In the genomic region with DNA sequence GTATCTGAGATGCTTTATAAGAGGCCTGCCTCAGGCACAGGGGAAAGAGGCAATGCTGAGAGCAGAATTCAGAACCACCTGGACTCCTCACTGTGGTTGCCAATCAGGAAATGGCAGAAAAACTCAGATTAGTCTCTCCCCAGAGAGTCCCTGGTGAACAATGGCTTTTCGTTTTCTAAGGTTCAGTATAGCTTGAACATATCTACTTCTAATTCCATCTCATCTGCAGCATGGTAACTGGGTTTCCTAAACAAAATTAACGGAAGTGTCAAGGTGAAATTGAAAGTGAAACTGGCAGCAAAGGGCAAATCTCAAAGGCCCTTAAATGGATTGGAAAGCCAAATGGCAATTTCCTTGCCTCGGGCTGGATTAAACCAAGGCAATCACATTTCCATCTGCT, we compare ENCODE assay signal across 12 cellular contexts.
DNase-seq lines count a peak whose midpoint lies in the region; ATAC-seq, FAIRE-seq and TF ChIP-seq lines count a peak whose summit lies in the region.
"Had no signal": no experiment of that assay in that cellular context is flagged by ENCODE, and none has a peak within 500 bp of the region (broad histone marks: within the 10 kb centered on the region; RNA-seq: fewer than 3 reads in every experiment).

No MANE protein-coding gene starts in this region.

- no peak for TF ChIP-seq RAD21 in SK-N-SH (IDR thresholded peaks at IDR 0.05; ENCODE audit: low read length)

- H3K27me3 Mint-ChIP-seq in MCF 10A (ENCODE audit: insufficient read depth, unreplicated experiment): no peaks in the 10 kb centered on the region

- no peak for TF ChIP-seq EP300 in SK-N-SH (IDR thresholded peaks at IDR 0.05; ENCODE audit: borderline replicate concordance in 1 of 2, low read depth in 1 of 2, low read length in 1 of 2)

- H3F3A ChIP-seq in SK-N-SH (replicated peaks; ENCODE audit: insufficient read depth): no peaks in the 10 kb centered on the region

- H3K9ac ChIP-seq in SK-N-SH: no peak overlapping the region

- H3K4me2 ChIP-seq in SK-N-SH: peak overlapping the region; percentile 56

- ATAC-seq in HG03045 (IDR thresholded peaks at IDR 0.05; ENCODE audit: unreplicated experiment): peak; percentile 55

- no peaks in the 10 kb centered on the region for H4K20me1 ChIP-seq in SK-N-SH (ENCODE audit: insufficient read depth)

- H3K27ac ChIP-seq in breast epithelium (no peak overlapping the region), SK-N-SH (ENCODE audit: low read depth in 2 of 2, low read length in 1 of 2) (no peak overlapping the region), substantia nigra (ENCODE audit: low read depth, low read length, poor library complexity, severe bottlenecking) (no peak overlapping the region)

- no peaks in the 10 kb centered on the region for H3K36me3 Mint-ChIP-seq in MCF 10A (ENCODE audit: insufficient read depth, unreplicated experiment)

- H3K27ac Mint-ChIP-seq in MCF 10A (ENCODE audit: low read depth, unreplicated experiment): peak overlapping the region; percentile 61

- CTCF ChIA-PET in MCF 10A (lab: Yijun Ruan, JAX) (interaction anchor here (0.6 kb wide), 2 partner anchors 282 to 479 kb away, joined by 3 read pairs; no protein-coding TSS in a partner anchor), SK-N-SH (lab: Yijun Ruan, JAX) (no interaction called here)

- no peak for TF ChIP-seq CTCF in MCF 10A (IDR thresholded peaks at IDR 0.05; ENCODE audit: unreplicated experiment)
- no peak for TF ChIP-seq CTCF in breast epithelium (IDR thresholded peaks at IDR 0.05)
- no peak for TF ChIP-seq CTCF in SK-N-SH (IDR thresholded peaks at IDR 0.05)

- no peak for FAIRE-seq in urothelium cell line (lab: Jason Lieb, UNC)
- FAIRE-seq: astrocyte, TTC549 had no signal

- BruUV-seq in MCF 10A (replicated peaks; lab: Mats Ljungman, UMichigan): no TSS peak

- H3K36me3 ChIP-seq in breast epithelium (no peaks in the 10 kb centered on the region), SK-N-SH (replicated peaks in 1 of 2; ENCODE audit: control insufficient read depth in 1 of 2, insufficient read depth in 2 of 2, low read length in 1 of 2) (no peaks in the 10 kb centered on the region)

- H3K9me3 Mint-ChIP-seq in MCF 10A (ENCODE audit: unreplicated experiment): no peaks in the 10 kb centered on the region

- no peaks in the 10 kb centered on the region for H3K27me3 ChIP-seq in breast epithelium
- no peaks in the 10 kb centered on the region for H3K27me3 ChIP-seq in SK-N-SH (ENCODE audit: insufficient read depth)

- H3K4me1 ChIP-seq in breast epithelium (no peaks in the 10 kb centered on the region), SK-N-SH (ENCODE audit: control insufficient read depth in 1 of 2, insufficient read depth in 2 of 2, low read depth in 1 of 2, low read length in 1 of 2) (no peaks in the 10 kb centered on the region; a peak in 1 of 4 replicates)

- POLR2A ChIA-PET in MCF 10A (lab: Yijun Ruan, JAX): interaction anchor here (1.1 kb wide), 1 partner anchor 479 kb away, joined by 4 read pairs; no protein-coding TSS in a partner anchor
- POLR2A ChIA-PET in SK-N-SH (lab: Yijun Ruan, JAX): no interaction called here

- H3K4me3 ChIP-seq in breast epithelium (no peak overlapping the region), SK-N-SH (ENCODE audit: low read depth in 2 of 2, low read length in 1 of 2) (peak overlapping the region in 1 of 2 experiments; percentile 53; a peak in 3 of 4 replicates)

- intact Hi-C loops in MCF 10A (cut with micrococcal nuclease) (no loop called here), breast epithelium (cut with DNase I; ENCODE audit: low total_unique reads) (no loop called here)

- DNase-seq in MCF 10A (ENCODE audit: unreplicated experiment): peak; percentile 22
- no peak for DNase-seq in breast epithelium (ENCODE audit: low spot score in 2 of 2)
- no peak for DNase-seq in SK-N-SH
- peak; percentile 18 for DNase-seq in urothelium cell line (ENCODE audit: low spot score)
- no peak for DNase-seq in GDM1 (lab: John Stamatoyannopoulos, UW)
- no peak for DNase-seq in substantia nigra (lab: John Stamatoyannopoulos, UW)
- no peak for DNase-seq in stimulated activated CD4-positive, alpha-beta T cell treated with anti-CD3 and anti-CD28 coated beads, Interleukin-4, amount 100 ng/mL, for 24 hours
- DNase-seq: GOT3 had no signal

- peak overlapping the region; percentile 73 for H2AFZ ChIP-seq in SK-N-SH (ENCODE audit: low read depth)

- WGBS in SK-N-SH (ENCODE audit: low lambda C conversion rate): 13% methylated on average over 3 of the region's 3 CpGs

- H3K9me2 ChIP-seq in SK-N-SH: no peaks in the 10 kb centered on the region

- peak overlapping the region; percentile 14 for H3K4me3 Mint-ChIP-seq in MCF 10A (ENCODE audit: unreplicated experiment)
- H3K4me3 Mint-ChIP-seq: neural crest cell had no signal

- no peaks in the 10 kb centered on the region for H3K79me2 ChIP-seq in SK-N-SH (ENCODE audit: insufficient read depth)

- H3K9me3 ChIP-seq in breast epithelium (no peaks in the 10 kb centered on the region), SK-N-SH (no peaks in the 10 kb centered on the region)

- H3K4me1 Mint-ChIP-seq in MCF 10A (ENCODE audit: insufficient read depth, unreplicated experiment): peaks cover 10% of the 10 kb centered on the region
- H3K4me1 Mint-ChIP-seq: neural crest cell had no signal

- no peak for TF ChIP-seq POLR2A in breast epithelium (IDR thresholded peaks at IDR 0.05)

TF ChIP-seq in SK-N-SH, 30 proteins besides CTCF, POLR2A, EP300 and RAD21:
- TF ChIP-seq ELF1 (IDR thresholded peaks at IDR 0.05): no peak
- TF ChIP-seq, protein P1, sequence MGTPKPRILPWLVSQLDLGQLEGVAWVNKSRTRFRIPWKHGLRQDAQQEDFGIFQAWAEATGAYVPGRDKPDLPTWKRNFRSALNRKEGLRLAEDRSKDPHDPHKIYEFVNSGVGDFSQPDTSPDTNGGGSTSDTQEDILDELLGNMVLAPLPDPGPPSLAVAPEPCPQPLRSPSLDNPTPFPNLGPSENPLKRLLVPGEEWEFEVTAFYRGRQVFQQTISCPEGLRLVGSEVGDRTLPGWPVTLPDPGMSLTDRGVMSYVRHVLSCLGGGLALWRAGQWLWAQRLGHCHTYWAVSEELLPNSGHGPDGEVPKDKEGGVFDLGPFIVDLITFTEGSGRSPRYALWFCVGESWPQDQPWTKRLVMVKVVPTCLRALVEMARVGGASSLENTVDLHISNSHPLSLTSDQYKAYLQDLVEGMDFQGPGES (IDR thresholded peaks at IDR 0.05; ENCODE audit: low read depth, low read length): no peak
- no peak for TF ChIP-seq SIN3A (IDR thresholded peaks at IDR 0.05; ENCODE audit: borderline replicate concordance, low read depth, low read length)
- TF ChIP-seq, protein P2, sequence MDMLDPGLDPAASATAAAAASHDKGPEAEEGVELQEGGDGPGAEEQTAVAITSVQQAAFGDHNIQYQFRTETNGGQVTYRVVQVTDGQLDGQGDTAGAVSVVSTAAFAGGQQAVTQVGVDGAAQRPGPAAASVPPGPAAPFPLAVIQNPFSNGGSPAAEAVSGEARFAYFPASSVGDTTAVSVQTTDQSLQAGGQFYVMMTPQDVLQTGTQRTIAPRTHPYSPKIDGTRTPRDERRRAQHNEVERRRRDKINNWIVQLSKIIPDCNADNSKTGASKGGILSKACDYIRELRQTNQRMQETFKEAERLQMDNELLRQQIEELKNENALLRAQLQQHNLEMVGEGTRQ (IDR thresholded peaks at IDR 0.05; ENCODE audit: borderline replicate concordance, low read depth, low read length): no peak
- no peak for TF ChIP-seq RXRA (IDR thresholded peaks at IDR 0.05; ENCODE audit: borderline replicate concordance, low read depth)
- no peak for TF ChIP-seq GABPA (IDR thresholded peaks at IDR 0.05; ENCODE audit: low read depth)
- TF ChIP-seq FOXM1 (IDR thresholded peaks at IDR 0.05; ENCODE audit: low read depth): no peak
- TF ChIP-seq ZBTB33 (IDR thresholded peaks at IDR 0.05; ENCODE audit: borderline replicate concordance, low read depth): no peak
- TF ChIP-seq, protein P3, sequence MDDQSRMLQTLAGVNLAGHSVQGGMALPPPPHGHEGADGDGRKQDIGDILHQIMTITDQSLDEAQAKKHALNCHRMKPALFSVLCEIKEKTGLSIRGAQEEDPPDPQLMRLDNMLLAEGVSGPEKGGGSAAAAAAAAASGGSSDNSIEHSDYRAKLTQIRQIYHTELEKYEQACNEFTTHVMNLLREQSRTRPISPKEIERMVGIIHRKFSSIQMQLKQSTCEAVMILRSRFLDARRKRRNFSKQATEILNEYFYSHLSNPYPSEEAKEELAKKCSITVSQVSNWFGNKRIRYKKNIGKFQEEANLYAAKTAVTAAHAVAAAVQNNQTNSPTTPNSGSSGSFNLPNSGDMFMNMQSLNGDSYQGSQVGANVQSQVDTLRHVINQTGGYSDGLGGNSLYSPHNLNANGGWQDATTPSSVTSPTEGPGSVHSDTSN (IDR thresholded peaks at IDR 0.05): no peak
- TF ChIP-seq NFIC (IDR thresholded peaks at IDR 0.05; ENCODE audit: borderline replicate concordance): no peak
- no peak for TF ChIP-seq SMC3 (IDR thresholded peaks at IDR 0.05; ENCODE audit: low read depth, low read length)
- TF ChIP-seq MXI1 (IDR thresholded peaks at IDR 0.05; ENCODE audit: low read depth, low read length): no peak
- TF ChIP-seq TCF12 (IDR thresholded peaks at IDR 0.05): no peak
- TF ChIP-seq RFX5 (IDR thresholded peaks at IDR 0.05; ENCODE audit: low read length): no peak
- TF ChIP-seq, protein P4, sequence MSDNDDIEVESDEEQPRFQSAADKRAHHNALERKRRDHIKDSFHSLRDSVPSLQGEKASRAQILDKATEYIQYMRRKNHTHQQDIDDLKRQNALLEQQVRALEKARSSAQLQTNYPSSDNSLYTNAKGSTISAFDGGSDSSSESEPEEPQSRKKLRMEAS (IDR thresholded peaks at IDR 0.05; ENCODE audit: low read depth): no peak
- TF ChIP-seq MEF2A (IDR thresholded peaks at IDR 0.05; ENCODE audit: borderline replicate concordance, low read depth): no peak
- TF ChIP-seq FOSL2 (IDR thresholded peaks at IDR 0.05; ENCODE audit: borderline replicate concordance, low read depth): no peak

Comparison
In these comparisons a context has a peak if more than half of its experiments do, and no peak if none do; other contexts are left out.
1. DNase-seq: peak in MCF 10A (single experiment) and urothelium cell line (single experiment); none in breast epithelium (0 of 2), SK-N-SH (single experiment), GDM1 (single experiment), substantia nigra (0 of 49) and stimulated activated CD4-positive, alpha-beta T cell treated with anti-CD3 and anti-CD28 coated beads, Interleukin-4, amount 100 ng/mL, for 24 hours (single experiment).